8 cellular contexts compared by ENCODE assay signal in genomic region chr5:60295423-60295822, GRCh38.
DNase-seq lines count a peak whose midpoint lies in the region; ATAC-seq and TF ChIP-seq lines count a peak whose summit lies in the region.

No MANE protein-coding gene starts in this region.

- H3K9me3 ChIP-seq in BE2C (no peaks in the 10 kb centered on the region), hepatocyte (ENCODE audit: low read depth) (peaks cover 3% of the 10 kb centered on the region), colonic mucosa (no peaks in the 10 kb centered on the region)

- no peaks in the 10 kb centered on the region for H3K36me3 ChIP-seq in BE2C
- no peaks in the 10 kb centered on the region for H3K36me3 ChIP-seq in hepatocyte (replicated peaks; ENCODE audit: insufficient read depth, low read depth)
- H3K36me3 ChIP-seq in colonic mucosa = no peaks in the 10 kb centered on the region

- WGBS in hepatocyte (ENCODE audit: low lambda C conversion rate, missing lambda C conversion rate) = 8% methylated on average over 2 of the region's 2 CpGs

- no peaks in the 10 kb centered on the region for H3K9me2 ChIP-seq in hepatocyte (replicated peaks; ENCODE audit: insufficient read depth)

- ATAC-seq in GM21717 (IDR thresholded peaks at IDR 0.05; ENCODE audit: unreplicated experiment) = peak; percentile 49
- ATAC-seq in HG02588 (IDR thresholded peaks at IDR 0.05; ENCODE audit: unreplicated experiment) = no peak
- no peak for ATAC-seq in GM19467 (IDR thresholded peaks at IDR 0.05; ENCODE audit: unreplicated experiment)

- H3K4me1 ChIP-seq in BE2C (no peaks in the 10 kb centered on the region), hepatocyte (ENCODE audit: insufficient read depth) (no peaks in the 10 kb centered on the region), colonic mucosa (no peaks in the 10 kb centered on the region)

- H3K9ac ChIP-seq in colonic mucosa (ENCODE audit: low read depth in 2 of 2, low read length in 2 of 2) = no peak overlapping the region

- peak; percentile 36 for DNase-seq in BE2C
- DNase-seq in RKO (ENCODE audit: low spot score) = peak; percentile 61
- peak; percentile 49 for DNase-seq in hepatocyte (ENCODE audit: low spot score)
- DNase-seq in germinal center (ENCODE audit: low spot score) = no peak
- DNase-seq in colonic mucosa = no peak

- H4K20me1 ChIP-seq in hepatocyte (ENCODE audit: insufficient read depth, poor library complexity, severe bottlenecking) = no peaks in the 10 kb centered on the region

- no peaks in the 10 kb centered on the region for H3K79me2 ChIP-seq in hepatocyte

- intact Hi-C loops in colonic mucosa (cut with DNase I) = no loop called here

- H2AFZ ChIP-seq in hepatocyte = no peak overlapping the region

- no peak overlapping the region for H3K27ac ChIP-seq in hepatocyte
- H3K27ac ChIP-seq in colonic mucosa = no peak overlapping the region

- H3K27me3 ChIP-seq in BE2C = no peaks in the 10 kb centered on the region
- H3K27me3 ChIP-seq in hepatocyte = no peaks in the 10 kb centered on the region
- H3K27me3 ChIP-seq in colonic mucosa = no peaks in the 10 kb centered on the region

- H3K4me3 ChIP-seq in BE2C (ENCODE audit: low read depth, low read length) = no peak overlapping the region
- no peak overlapping the region for H3K4me3 ChIP-seq in hepatocyte
- no peak overlapping the region for H3K4me3 ChIP-seq in colonic mucosa

- TF ChIP-seq CTCF in BE2C (IDR thresholded peaks at IDR 0.05; ENCODE audit: low read depth, low read length) = peak; percentile 81
- TF ChIP-seq CTCF in hepatocyte (IDR thresholded peaks at IDR 0.05; ENCODE audit: poor library complexity) = peak; percentile 45
- no peak for TF ChIP-seq CTCF in colonic mucosa (IDR thresholded peaks at IDR 0.05)

- no peak overlapping the region for H3K4me2 ChIP-seq in hepatocyte

Comparison
In these comparisons a context has a peak if more than half of its experiments do, and no peak if none do; other contexts are left out.
1. DNase-seq: peak in BE2C (single experiment), RKO (single experiment) and hepatocyte (single experiment); none in germinal center (single experiment) and colonic mucosa (single experiment).